8 cellular contexts compared by ENCODE assay signal in the genomic region with DNA sequence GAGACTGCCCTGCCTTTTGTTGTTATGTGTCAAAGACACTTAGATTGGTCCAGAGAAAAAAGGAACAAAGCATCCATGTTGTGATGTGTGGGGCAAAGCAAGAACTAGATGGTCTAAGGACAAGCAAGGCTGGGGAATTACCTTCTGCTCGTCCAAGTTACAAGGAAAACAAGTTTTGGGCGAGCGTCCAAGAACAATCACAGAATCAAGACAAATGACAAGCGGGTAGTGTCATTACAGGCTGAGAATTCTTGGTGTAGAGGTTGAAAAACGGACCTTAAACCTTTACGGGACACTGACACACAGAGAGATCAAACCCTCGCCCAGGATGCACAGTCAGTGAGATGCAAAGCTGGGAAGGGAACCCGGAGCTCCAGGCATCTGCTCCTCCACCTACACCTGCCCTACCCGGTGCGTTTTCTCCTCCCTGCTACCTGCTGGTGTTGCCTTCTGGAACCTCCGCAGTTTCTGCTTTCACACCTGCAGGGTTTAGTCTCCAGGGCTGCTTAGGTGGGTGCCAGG. TPM values are rescaled to one million over a fixed set of nuclear protein-coding genes. Genes with fewer than 3 reads are reported as not detected.
DNase-seq lines count a peak whose midpoint lies in the region; ATAC-seq and TF ChIP-seq lines count a peak whose summit lies in the region.

No MANE protein-coding gene starts in this region.

- no peak for DNase-seq in activated naive CD4-positive, alpha-beta T cell treated with anti-CD3 and anti-CD28 coated beads for 36 hours
- no peak for DNase-seq in activated naive CD4-positive, alpha-beta T cell treated with anti-CD3 and anti-CD28 coated beads, Interleukin-2, amount 50 U/mL, for 16 hours
- peak; percentile 84 for DNase-seq in NCI-H2227 (lab: John Stamatoyannopoulos, UW; ENCODE audit: unreplicated experiment)
- no peak for DNase-seq in effector memory CD4-positive, alpha-beta T cell
- no peak for DNase-seq in activated CD8-positive, alpha-beta memory T cell treated with anti-CD3 and anti-CD28 coated beads for 24 hours
- DNase-seq in stimulated activated CD4-positive, alpha-beta T cell treated with anti-CD3 and anti-CD28 coated beads, Interleukin-12 subunit alpha, Interleukin-12 subunit beta, amount 100 ng/mL, for 4 hours: no peak

- peaks cover 15% of the 10 kb centered on the region for H3K36me3 Mint-ChIP-seq in activated naive CD4-positive, alpha-beta T cell treated with anti-CD3 and anti-CD28 coated beads for 36 hours (ENCODE audit: low read depth)

- no peaks in the 10 kb centered on the region for H3K9me2 ChIP-seq in neural cell (ENCODE audit: insufficient read depth, low read length)

- CTCF ChIA-PET in activated naive CD4-positive, alpha-beta T cell treated with anti-CD3 and anti-CD28 coated beads for 36 hours (lab: Charles Lee): no interaction called here

- no peak overlapping the region for H3K27ac Mint-ChIP-seq in activated naive CD4-positive, alpha-beta T cell treated with anti-CD3 and anti-CD28 coated beads for 36 hours

- no peaks in the 10 kb centered on the region for H3K9me3 ChIP-seq in effector memory CD4-positive, alpha-beta T cell (ENCODE audit: control insufficient read depth, low read length)
- no peaks in the 10 kb centered on the region for H3K9me3 ChIP-seq in neural cell (ENCODE audit: low read length)

- H3K4me1 ChIP-seq in effector memory CD4-positive, alpha-beta T cell (ENCODE audit: control insufficient read depth, insufficient read depth, low read length, poor library complexity, severe bottlenecking): peaks cover 6% of the 10 kb centered on the region

- TF ChIP-seq EP300 in neural cell (conservative IDR thresholded peaks at IDR 0.05; ENCODE audit: poor library complexity, severe bottlenecking): no peak

- no peaks in the 10 kb centered on the region for H3K27me3 ChIP-seq in effector memory CD4-positive, alpha-beta T cell (replicated peaks; ENCODE audit: control insufficient read depth, insufficient read depth, low read length, poor library complexity, severe bottlenecking)
- H3K27me3 ChIP-seq in neural cell (ENCODE audit: insufficient read depth, low read depth, low read length): no peaks in the 10 kb centered on the region

- H3K79me2 ChIP-seq in neural cell (replicated peaks; ENCODE audit: insufficient read depth, low read length): no peaks in the 10 kb centered on the region

- peaks cover 8% of the 10 kb centered on the region for H3K9me3 Mint-ChIP-seq in activated naive CD4-positive, alpha-beta T cell treated with anti-CD3 and anti-CD28 coated beads for 36 hours

- peak overlapping the region; percentile 31 for H2AFZ ChIP-seq in neural cell (ENCODE audit: low read depth, low read length)

- H3K4me2 ChIP-seq in neural cell (ENCODE audit: low read length): peak overlapping the region; percentile 52

- ATAC-seq in HG03196 (IDR thresholded peaks at IDR 0.05; ENCODE audit: unreplicated experiment): no peak

- H3K27me3 Mint-ChIP-seq in activated naive CD4-positive, alpha-beta T cell treated with anti-CD3 and anti-CD28 coated beads for 36 hours (ENCODE audit: low read depth): peaks cover 11% of the 10 kb centered on the region

- no peaks in the 10 kb centered on the region for H4K20me1 ChIP-seq in neural cell (ENCODE audit: insufficient read depth)

- peak overlapping the region; percentile 93 for H3K4me3 ChIP-seq in effector memory CD4-positive, alpha-beta T cell (ENCODE audit: insufficient read depth, low read depth, low read length, poor library complexity, severe bottlenecking)
- H3K4me3 ChIP-seq in neural cell (ENCODE audit: low read length): peak overlapping the region; percentile 98

- H3K36me3 ChIP-seq in effector memory CD4-positive, alpha-beta T cell (ENCODE audit: control insufficient read depth, insufficient read depth, low read length): no peaks in the 10 kb centered on the region
- no peaks in the 10 kb centered on the region for H3K36me3 ChIP-seq in neural cell (ENCODE audit: insufficient read depth, low read length)

- intact Hi-C loops in activated naive CD4-positive, alpha-beta T cell treated with anti-CD3 and anti-CD28 coated beads for 36 hours (cut with micrococcal nuclease): loop anchor here (1.0 kb wide), 5 partner anchors 11 to 269 kb away; partner anchors contain the start of genes ZNF132, ZNF324 and ZNF837

- H3K27ac ChIP-seq in effector memory CD4-positive, alpha-beta T cell (ENCODE audit: insufficient read depth, low read length, poor library complexity, severe bottlenecking): peak overlapping the region; percentile 80
- H3K27ac ChIP-seq in neural cell (ENCODE audit: low read length): peak overlapping the region; percentile 51

- H3K4me3 Mint-ChIP-seq in activated naive CD4-positive, alpha-beta T cell treated with anti-CD3 and anti-CD28 coated beads for 36 hours: peak overlapping the region; percentile 79

- no peak for TF ChIP-seq CTCF in neural cell (IDR thresholded peaks at IDR 0.05; ENCODE audit: poor library complexity, severe bottlenecking)

- no peak for TF ChIP-seq RAD21 in neural cell (conservative IDR thresholded peaks at IDR 0.05)

- peaks cover 21% of the 10 kb centered on the region for H3K4me1 Mint-ChIP-seq in activated naive CD4-positive, alpha-beta T cell treated with anti-CD3 and anti-CD28 coated beads for 36 hours (ENCODE audit: low read depth)

- peak overlapping the region; percentile 70 for H3K9ac ChIP-seq in neural cell (ENCODE audit: low read length)

- H3F3A ChIP-seq in neural cell (ENCODE audit: insufficient read depth, low read length, poor library complexity, severe bottlenecking): no peaks in the 10 kb centered on the region

TF ChIP-seq in neural cell, 6 proteins besides CTCF, POLR2A, EP300 and RAD21:
- TF ChIP-seq SMC3 (conservative IDR thresholded peaks at IDR 0.05; ENCODE audit: poor library complexity) (no peak), TAF1 (IDR thresholded peaks at IDR 0.05; ENCODE audit: low read depth) (no peak), POLR2AphosphoS5 (IDR thresholded peaks at IDR 0.05) (no peak), MXI1 (conservative IDR thresholded peaks at IDR 0.05; ENCODE audit: poor library complexity, severe bottlenecking) (no peak), EZH2 (IDR thresholded peaks at IDR 0.05; ENCODE audit: borderline replicate concordance, insufficient read depth, low read length, poor library complexity, severe bottlenecking) (no peak)
- TF ChIP-seq, protein P1, sequence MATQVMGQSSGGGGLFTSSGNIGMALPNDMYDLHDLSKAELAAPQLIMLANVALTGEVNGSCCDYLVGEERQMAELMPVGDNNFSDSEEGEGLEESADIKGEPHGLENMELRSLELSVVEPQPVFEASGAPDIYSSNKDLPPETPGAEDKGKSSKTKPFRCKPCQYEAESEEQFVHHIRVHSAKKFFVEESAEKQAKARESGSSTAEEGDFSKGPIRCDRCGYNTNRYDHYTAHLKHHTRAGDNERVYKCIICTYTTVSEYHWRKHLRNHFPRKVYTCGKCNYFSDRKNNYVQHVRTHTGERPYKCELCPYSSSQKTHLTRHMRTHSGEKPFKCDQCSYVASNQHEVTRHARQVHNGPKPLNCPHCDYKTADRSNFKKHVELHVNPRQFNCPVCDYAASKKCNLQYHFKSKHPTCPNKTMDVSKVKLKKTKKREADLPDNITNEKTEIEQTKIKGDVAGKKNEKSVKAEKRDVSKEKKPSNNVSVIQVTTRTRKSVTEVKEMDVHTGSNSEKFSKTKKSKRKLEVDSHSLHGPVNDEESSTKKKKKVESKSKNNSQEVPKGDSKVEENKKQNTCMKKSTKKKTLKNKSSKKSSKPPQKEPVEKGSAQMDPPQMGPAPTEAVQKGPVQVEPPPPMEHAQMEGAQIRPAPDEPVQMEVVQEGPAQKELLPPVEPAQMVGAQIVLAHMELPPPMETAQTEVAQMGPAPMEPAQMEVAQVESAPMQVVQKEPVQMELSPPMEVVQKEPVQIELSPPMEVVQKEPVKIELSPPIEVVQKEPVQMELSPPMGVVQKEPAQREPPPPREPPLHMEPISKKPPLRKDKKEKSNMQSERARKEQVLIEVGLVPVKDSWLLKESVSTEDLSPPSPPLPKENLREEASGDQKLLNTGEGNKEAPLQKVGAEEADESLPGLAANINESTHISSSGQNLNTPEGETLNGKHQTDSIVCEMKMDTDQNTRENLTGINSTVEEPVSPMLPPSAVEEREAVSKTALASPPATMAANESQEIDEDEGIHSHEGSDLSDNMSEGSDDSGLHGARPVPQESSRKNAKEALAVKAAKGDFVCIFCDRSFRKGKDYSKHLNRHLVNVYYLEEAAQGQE (IDR thresholded peaks at IDR 0.05; ENCODE audit: borderline replicate concordance): no peak
TF ChIP-seq in neural cell: peak in this region for 0.

RNA-seq across cellular contexts. Expression of gene ZNF324B, which starts 0.5 kb away (rescaled TPM):
- 1 to 10 TPM; 5.8 to 6.2 TPM for total RNA-seq in activated naive CD4-positive, alpha-beta T cell treated with anti-CD3 and anti-CD28 coated beads for 36 hours
- polyA plus RNA-seq in neural cell: 7.8 and 10.4 TPM in 2 replicates
- polyA minus RNA-seq in neural cell: 28.4 and 30.9 TPM in 2 replicates

RNA-seq across cellular contexts. Expression of gene ZNF132, which starts 10.9 kb away (rescaled TPM):
- 1 to 10 TPM; 2.8 to 2.9 TPM for total RNA-seq in activated naive CD4-positive, alpha-beta T cell treated with anti-CD3 and anti-CD28 coated beads for 36 hours
- polyA plus RNA-seq in neural cell: 0.77 and 1.0 TPM in 2 replicates
- polyA minus RNA-seq in neural cell: 14.1 and 15.6 TPM in 2 replicates

RNA-seq across cellular contexts. Expression of gene ZNF324, which starts 16.0 kb away (rescaled TPM):
- total RNA-seq in activated naive CD4-positive, alpha-beta T cell treated with anti-CD3 and anti-CD28 coated beads for 36 hours: 1 to 10 TPM; 2.4 to 3.0 TPM
- 12.5 and 19.5 TPM in 2 replicates for polyA plus RNA-seq in neural cell
- polyA minus RNA-seq in neural cell: 47.1 and 53.1 TPM in 2 replicates

RNA-seq across cellular contexts. Expression of gene ZNF446, which starts 25.3 kb away (rescaled TPM):
- 1 to 10 TPM; 2.6 to 2.9 TPM for total RNA-seq in activated naive CD4-positive, alpha-beta T cell treated with anti-CD3 and anti-CD28 coated beads for 36 hours
- 18.2 and 25.9 TPM in 2 replicates for polyA plus RNA-seq in neural cell
- 19.9 and 23.1 TPM in 2 replicates for polyA minus RNA-seq in neural cell

RNA-seq across cellular contexts. Expression of gene ZNF584, which starts 42.4 kb away (rescaled TPM):
- 1 to 10 TPM; 3.4 to 4.8 TPM for total RNA-seq in activated naive CD4-positive, alpha-beta T cell treated with anti-CD3 and anti-CD28 coated beads for 36 hours
- 17.9 and 29.6 TPM in 2 replicates for polyA plus RNA-seq in neural cell
- 33.8 and 38.7 TPM in 2 replicates for polyA minus RNA-seq in neural cell
